In genomic region chr19:33406521-33407139, GRCh38 we compare ENCODE assay signal across 8 cellular contexts. TPM values are rescaled to one million over a fixed set of nuclear protein-coding genes. Genes with fewer than 3 reads are reported as not detected.
DNase-seq lines count a peak whose midpoint lies in the region; ATAC-seq, FAIRE-seq and TF ChIP-seq lines count a peak whose summit lies in the region.

No MANE protein-coding gene starts in this region.

- 47% methylated on average over 12 of the region's 13 CpGs for WGBS in A549 (ENCODE audit: missing lambda C conversion rate)

- FAIRE-seq in A549 (lab: Jason Lieb, UNC) (peak; percentile 100), GM12892 (lab: Jason Lieb, UNC) (peak; percentile 88)

- peak; percentile 54 to 89 for ATAC-seq in A549
- ATAC-seq in left lung: peak; percentile 78
- no peak for ATAC-seq in GM21717 (IDR thresholded peaks at IDR 0.05; ENCODE audit: unreplicated experiment)

- no peaks in the 10 kb centered on the region for H3K27me3 ChIP-seq in left lung

- peak; percentile 100 for TF ChIP-seq RAD21 in A549 (conservative IDR thresholded peaks at IDR 0.05 in 1 of 2, IDR thresholded peaks at IDR 0.05 in 1 of 2)

- TF ChIP-seq POLR2A in A549 (IDR thresholded peaks at IDR 0.05; ENCODE audit: low read length) (no peak), GM12892 (IDR thresholded peaks at IDR 0.05; ENCODE audit: low read depth, low read length) (no peak)

- peaks cover 0 to 19% of the 10 kb centered on the region in 2 donors for H3K36me3 ChIP-seq in left lung

- peaks cover 8% of the 10 kb centered on the region; the same call in 1 of the 3 replicates for H3K4me1 ChIP-seq in A549
- peaks cover 0 to 11% of the 10 kb centered on the region in 2 donors for H3K4me1 ChIP-seq in left lung

- intact Hi-C loops in left lung (cut with DNase I): loop anchor here in 1 of 2 donors (2.0 kb wide), 1 partner anchor 164 kb away; no protein-coding TSS in a partner anchor

- CTCF ChIA-PET in A549 (lab: Yijun Ruan, JAX): interaction anchor here (0.5 to 36.3 kb wide), 99 partner anchors 2 to 1306 kb away, joined by 3 to 1493 read pairs (median 5); partner anchors contain the start of genes CEBPA, CEBPG and SLC7A10

- TF ChIP-seq CTCF in A549 (IDR thresholded peaks at IDR 0.05) (peak; percentile 99), left lung (IDR thresholded peaks at IDR 0.05) (peak; percentile 94 to 98)

- no peak overlapping the region for H3K4me3 ChIP-seq in A549
- H3K4me3 ChIP-seq in left lung: no peak overlapping the region

- DNase-seq in A549 (ENCODE audit: low read depth in 1 of 2, low spot score in 1 of 2): peak; percentile 76 to 95
- DNase-seq in GM12892 (ENCODE audit: insufficient read length): peak; percentile 92
- DNase-seq in NCI-H2196 (lab: John Stamatoyannopoulos, UW; ENCODE audit: unreplicated experiment): peak; percentile 60
- peak; percentile 64 for DNase-seq in activated CD4-positive, alpha-beta T cell treated with anti-CD3 and anti-CD28 coated beads for 1 hour
- DNase-seq in cerebellum (ENCODE audit: low spot score): peak; percentile 83
- peak; percentile 74 to 89 for DNase-seq in left lung
- DNase-seq in stimulated activated CD8-positive, alpha-beta memory T cell treated with anti-CD3 and anti-CD28 coated beads, Interleukin-12 subunit alpha, Interleukin-12 subunit beta, amount 100 ng/mL, for 1 hour (ENCODE audit: low read depth): peak; percentile 62

- H3K4me2 ChIP-seq in A549: no peak overlapping the region

- POLR2A ChIA-PET in A549 (lab: Yijun Ruan, JAX): interaction anchor here (0.6 to 1.4 kb wide), 4 partner anchors 33 to 157 kb away, joined by 3 to 8 read pairs (median 4); partner anchors contain the start of genes CEBPA and PEPD

- H3K27ac ChIP-seq in A549 (no peak overlapping the region), left lung (no peak overlapping the region)

- no peak for TF ChIP-seq EP300 in A549 (IDR thresholded peaks at IDR 0.05)

- H3K9me3 ChIP-seq in A549 (no peaks in the 10 kb centered on the region), left lung (no peaks in the 10 kb centered on the region)

TF ChIP-seq in A549, 52 proteins besides CTCF, POLR2A, EP300 and RAD21:
- no peak for TF ChIP-seq SREBF2 (IDR thresholded peaks at IDR 0.05)
- peak; percentile 99 for TF ChIP-seq SMC3 (IDR thresholded peaks at IDR 0.05)
- no peak for TF ChIP-seq FOSL2 (IDR thresholded peaks at IDR 0.05)
- no peak for TF ChIP-seq FOSL2 (CRISPR knock-in tag; IDR thresholded peaks at IDR 0.05)
- no peak for TF ChIP-seq HES2 (IDR thresholded peaks at IDR 0.05)
- no peak for TF ChIP-seq RNF2 (IDR thresholded peaks at IDR 0.05; ENCODE audit: borderline replicate concordance, low read depth)
- no peak for TF ChIP-seq FOSB (CRISPR knock-in tag; IDR thresholded peaks at IDR 0.05)
- TF ChIP-seq BHLHE40 (IDR thresholded peaks at IDR 0.05; ENCODE audit: low read depth, low read length): 0 out of 2 replicates have a peak, but pooled peaks have one; percentile 18
- no peak for TF ChIP-seq ZSCAN20 (CRISPR knock-in tag; IDR thresholded peaks at IDR 0.05)
- TF ChIP-seq JUNB (IDR thresholded peaks at IDR 0.05): no peak
- no peak for TF ChIP-seq MAZ (IDR thresholded peaks at IDR 0.05; ENCODE audit: borderline replicate concordance, low read depth, low read length)
- no peak for TF ChIP-seq EHMT2 (IDR thresholded peaks at IDR 0.05; ENCODE audit: low read depth)
- TF ChIP-seq HDAC2 (IDR thresholded peaks at IDR 0.05): no peak
- peak; percentile 65; the same call in 1 of the 2 replicates for TF ChIP-seq MAX (IDR thresholded peaks at IDR 0.05)

RNA-seq across cellular contexts. Expression of gene CEBPG, which starts 33.1 kb away (rescaled TPM):
- 104 and 138 TPM in 2 replicates for polyA plus RNA-seq in A549 (2011; rRNA removed)
- 25.7 and 27.7 TPM in 2 replicates for polyA plus RNA-seq in A549 (2012; cell fraction: cytosol; rRNA removed)
- polyA plus RNA-seq in A549 (2012; cell fraction: nucleus; rRNA removed): 11.1 and 12.8 TPM in 2 replicates
- polyA plus RNA-seq in A549 (2017; fragmentation: RNase III; extraction: RNeasy Plus Mini Kit Qiagen cat#74134 plus additional on column Dnase treatment): 34.0 to 35.7 TPM (median 34.3 TPM) in 3 replicates
- polyA minus RNA-seq in A549 (2011; rRNA and poly(A)+ RNA removed): 62.1 and 64.8 TPM in 2 replicates
- 11.4 TPM for polyA plus RNA-seq in GM12892 (2012; ENCODE audit: missing spikeins)
- total RNA-seq in cerebellum: 38.3 TPM
- 10 to 100 TPM; 18.3 to 26.4 TPM for total RNA-seq in left lung
